2 cellular contexts compared by ENCODE assay signal in genomic region chr1:84902773-84903172, GRCh38. TPM values are rescaled to one million over a fixed set of nuclear protein-coding genes. Genes with fewer than 3 reads are reported as not detected.
"Had no signal": no experiment of that assay in that cellular context is flagged by ENCODE, and none has a peak within 500 bp of the region (broad histone marks: within the 10 kb centered on the region; RNA-seq: fewer than 3 reads in every experiment).

No MANE protein-coding gene starts in this region.

RNA-seq across cellular contexts. Expression of gene LPAR3, which starts 9.8 kb away (rescaled TPM):
- total RNA-seq: OCI-LY7, PC-9 had no signal
